ENCODE assay signal across 33 cellular contexts in genomic region chr7:120464104-120464503, GRCh38.
"Had no signal": no experiment of that assay in that cellular context is flagged by ENCODE, and none has a peak within 500 bp of the region (broad histone marks: within the 10 kb centered on the region; RNA-seq: fewer than 3 reads in every experiment).

No MANE protein-coding gene starts in this region.

- H3K36me3 ChIP-seq: MG63 had no signal

- H3K9me3 ChIP-seq: MG63 had no signal

- H3K4me3 ChIP-seq: MG63 had no signal

- H3K27me3 ChIP-seq: MG63 had no signal

- DNase-seq: Karpas-422, Kasumi-1, MG63, MM.1S, MV-4-11, NCI-H1048, NCI-H1092, NCI-H1092 treated with DMSO at 0.1 percent for 48 hours, NCI-H1105, NCI-H1105 treated with DMSO at 0.1 percent for 48 hours, NCI-H1417 treated with DMSO at 0.1 percent for 48 hours, NCI-H1436, NCI-H1436 treated with DMSO at 0.1 percent for 48 hours, NCI-H146, NCI-H1694, NCI-H1694 treated with DMSO at 0.1 percent for 48 hours, NCI-H187, NCI-H187 treated with DMSO at 0.1 percent for 48 hours, NCI-H1930, NCI-H2029, NCI-H2029 treated with DMSO at 0.1 percent for 48 hours, NCI-H2081, NCI-H2081 treated with DMSO at 0.1 percent for 48 hours, NCI-H2107, NCI-H2171, NCI-H2171 treated with DMSO at 0.1 percent for 48 hours, NCI-H2227 treated with DMSO at 0.1 percent for 48 hours, NCI-H226, NCI-H345, NCI-H446, NCI-H446 treated with DMSO at 0.1 percent for 48 hours, NCI-H510A, NCI-H510A treated with DMSO at 0.1 percent for 48 hours had no signal
